Comparison of ENCODE assay signal across 13 cellular contexts in the genomic region with DNA sequence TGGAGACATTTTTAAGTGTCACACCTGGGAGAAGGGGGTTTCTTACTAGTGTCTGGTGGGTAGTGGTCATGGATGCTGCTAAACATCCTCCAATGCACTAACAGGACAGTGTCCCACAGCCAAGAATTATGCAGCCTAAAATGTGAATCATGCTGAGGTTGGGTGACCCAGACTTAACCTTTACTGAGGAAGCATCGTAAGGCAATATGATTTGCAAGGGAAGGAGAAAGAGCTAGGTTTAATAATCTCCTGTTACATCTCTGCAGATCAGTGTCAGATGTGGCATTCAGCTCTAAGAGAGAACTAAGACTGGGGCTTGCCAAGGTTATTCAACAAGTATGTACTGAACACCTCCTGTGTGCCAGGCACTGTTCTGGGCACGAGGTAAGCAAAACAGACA. TPM values are rescaled to one million over a fixed set of nuclear protein-coding genes. Genes with fewer than 3 reads are reported as not detected.
A peak's percentile ranks its signal among the peaks of the same experiment; 100 is the strongest.
DNase-seq lines count a peak whose midpoint lies in the region; ATAC-seq and TF ChIP-seq lines count a peak whose summit lies in the region.
"Had no signal": no experiment of that assay in that cellular context is flagged by ENCODE, and none has a peak within 500 bp of the region (broad histone marks: within the 10 kb centered on the region; RNA-seq: fewer than 3 reads in every experiment).

No MANE protein-coding gene starts in this region.

- H3K4me3 ChIP-seq in breast epithelium (no peak overlapping the region), PC-3 (ENCODE audit: low read length) (no peak overlapping the region), fibroblast of lung (replicated peaks in 1 of 4; ENCODE audit: control extremely low read depth in 1 of 4, insufficient read depth in 1 of 4, low read depth in 3 of 4, low read length in 4 of 4) (no peak overlapping the region), neural progenitor cell (no peak overlapping the region)
- H3K4me3 ChIP-seq in CD8-positive, alpha-beta memory T cell (ENCODE audit: low read length) = no peak overlapping the region
- H3K4me3 ChIP-seq: BLaER1, ovary, thyroid gland had no signal

- no peak overlapping the region for H3K4me3 Mint-ChIP-seq in MCF 10A (ENCODE audit: unreplicated experiment)
- H3K4me3 Mint-ChIP-seq in stimulated activated naive CD8-positive, alpha-beta T cell treated with anti-CD3 and anti-CD28 coated beads, Interleukin-15, amount 100 ng/mL, for 72 hours = no peak overlapping the region
- no peak overlapping the region for H3K4me3 Mint-ChIP-seq in neural progenitor cell
- no peak overlapping the region for H3K4me3 Mint-ChIP-seq in CD8-positive, alpha-beta memory T cell

- peak; percentile 8 for DNase-seq in MCF 10A (ENCODE audit: unreplicated experiment)
- no peak for DNase-seq in breast epithelium (ENCODE audit: low spot score in 2 of 2)
- peak; percentile 46 for DNase-seq in PC-3
- peak; percentile 11 to 77 for DNase-seq in fibroblast of lung (ENCODE audit: low read depth in 2 of 2)
- no peak for DNase-seq in stimulated activated naive CD8-positive, alpha-beta T cell treated with anti-CD3 and anti-CD28 coated beads, Interleukin-15, amount 100 ng/mL, for 72 hours
- no peak for DNase-seq in neural progenitor cell (ENCODE audit: low spot score)
- DNase-seq in cerebellar nuclear complex (lab: John Stamatoyannopoulos, UW) = no peak
- no peak for DNase-seq in CD8-positive, alpha-beta memory T cell
- DNase-seq: left colon, NCI-H2029 treated with DMSO at 0.1 percent for 48 hours, ovary, thyroid gland had no signal

- no peak overlapping the region for H3K9ac ChIP-seq in PC-3 (ENCODE audit: low read length)
- no peak overlapping the region for H3K9ac ChIP-seq in fibroblast of lung (ENCODE audit: insufficient read depth, low read length)
- no peak overlapping the region for H3K9ac ChIP-seq in neural progenitor cell
- H3K9ac ChIP-seq: BLaER1 had no signal

- H3K4me2 ChIP-seq in PC-3 (ENCODE audit: low read length) (no peak overlapping the region), fibroblast of lung (ENCODE audit: extremely low read depth, insufficient read depth, low read length) (no peak overlapping the region), neural progenitor cell (no peak overlapping the region)

- TF ChIP-seq CTCF in MCF 10A (IDR thresholded peaks at IDR 0.05; ENCODE audit: unreplicated experiment) (no peak), breast epithelium (IDR thresholded peaks at IDR 0.05) (no peak), PC-3 (conservative IDR thresholded peaks at IDR 0.05; ENCODE audit: low read depth, low read length) (no peak), fibroblast of lung (conservative IDR thresholded peaks at IDR 0.05 in 1 of 2, IDR thresholded peaks at IDR 0.05 in 1 of 2; ENCODE audit: low read depth in 1 of 2, low read length in 2 of 2) (no peak), neural progenitor cell (IDR thresholded peaks at IDR 0.05) (no peak)

- no peaks in the 10 kb centered on the region for H3K79me2 ChIP-seq in PC-3 (ENCODE audit: low read length)
- no peaks in the 10 kb centered on the region for H3K79me2 ChIP-seq in fibroblast of lung (ENCODE audit: control insufficient read depth, insufficient read depth, low read length)
- no peaks in the 10 kb centered on the region for H3K79me2 ChIP-seq in neural progenitor cell (ENCODE audit: low read depth)

- H3K9me3 ChIP-seq in breast epithelium (no peaks in the 10 kb centered on the region), PC-3 (ENCODE audit: low read length) (no peaks in the 10 kb centered on the region), fibroblast of lung (ENCODE audit: control insufficient read depth, insufficient read depth, low read depth, low read length) (no peaks in the 10 kb centered on the region), neural progenitor cell (ENCODE audit: low read depth) (no peaks in the 10 kb centered on the region)
- no peaks in the 10 kb centered on the region for H3K9me3 ChIP-seq in CD8-positive, alpha-beta memory T cell (ENCODE audit: low read length)
- H3K9me3 ChIP-seq: BLaER1, ovary, thyroid gland had no signal

- no peaks in the 10 kb centered on the region for H3K27me3 ChIP-seq in breast epithelium
- no peaks in the 10 kb centered on the region for H3K27me3 ChIP-seq in PC-3 (ENCODE audit: low read length)
- no peaks in the 10 kb centered on the region for H3K27me3 ChIP-seq in fibroblast of lung (ENCODE audit: control insufficient read depth, insufficient read depth, low read length)
- H3K27me3 ChIP-seq in neural progenitor cell = no peaks in the 10 kb centered on the region
- no peaks in the 10 kb centered on the region for H3K27me3 ChIP-seq in CD8-positive, alpha-beta memory T cell (ENCODE audit: insufficient read depth, low read length, poor library complexity, severe bottlenecking)
- H3K27me3 ChIP-seq: BLaER1, ovary, thyroid gland had no signal

- H3K27ac Mint-ChIP-seq in MCF 10A (ENCODE audit: low read depth, unreplicated experiment) (no peak overlapping the region), neural progenitor cell (no peak overlapping the region)
- no peak overlapping the region for H3K27ac Mint-ChIP-seq in stimulated activated naive CD8-positive, alpha-beta T cell treated with anti-CD3 and anti-CD28 coated beads, Interleukin-15, amount 100 ng/mL, for 72 hours
- peak overlapping the region in 1 of 8 donors; percentile 35 for H3K27ac Mint-ChIP-seq in CD8-positive, alpha-beta memory T cell

- BruUV-seq in MCF 10A (replicated peaks; lab: Mats Ljungman, UMichigan) (no TSS peak), PC-3 (replicated peaks; lab: Mats Ljungman, UMichigan) (no TSS peak)

- POLR2A ChIA-PET in MCF 10A (lab: Yijun Ruan, JAX) (no interaction called here), PC-3 (lab: Charles Lee; ENCODE audit: unreplicated experiment) (no interaction called here)
- POLR2A ChIA-PET in CD8-positive, alpha-beta memory T cell (lab: Charles Lee) = interaction anchor here (0.6 kb wide), 1 partner anchor 32 kb away, joined by 3 read pairs; a partner anchor contains a TSS

- CTCF ChIA-PET in MCF 10A (lab: Yijun Ruan, JAX) (interaction anchor here (0.5 to 8.6 kb wide), 6 partner anchors 13 to 645 kb away, joined by 3 to 106 read pairs (median 4); no protein-coding TSS in a partner anchor), PC-3 (lab: Charles Lee) (interaction anchor here (0.7 kb wide), 1 partner anchor 8 kb away, joined by 5 read pairs; no protein-coding TSS in a partner anchor)
- CTCF ChIA-PET in CD8-positive, alpha-beta memory T cell (lab: Charles Lee) = interaction anchor here (2.0 kb wide), 1 partner anchor 65 kb away, joined by 5 read pairs; no protein-coding TSS in a partner anchor

- no peaks in the 10 kb centered on the region for H3K4me1 ChIP-seq in breast epithelium
- peaks cover 16% of the 10 kb centered on the region for H3K4me1 ChIP-seq in PC-3 (ENCODE audit: insufficient read depth, low read length)
- peaks cover 4% of the 10 kb centered on the region for H3K4me1 ChIP-seq in fibroblast of lung (ENCODE audit: control insufficient read depth, extremely low read depth, insufficient read depth, low read length)
- H3K4me1 ChIP-seq in neural progenitor cell = no peaks in the 10 kb centered on the region
- no peaks in the 10 kb centered on the region for H3K4me1 ChIP-seq in CD8-positive, alpha-beta memory T cell (ENCODE audit: insufficient read depth, low read length)

- intact Hi-C loops in MCF 10A (cut with micrococcal nuclease) (loop anchor here (5.0 kb wide), 1 partner anchor 33 kb away; a partner anchor contains a TSS), breast epithelium (cut with DNase I; ENCODE audit: low total_unique reads) (loop anchor here (10.0 kb wide), 2 partner anchors 96 to 946 kb away; no protein-coding TSS in a partner anchor), PC-3 (cut with micrococcal nuclease) (loop anchor here (10.0 kb wide), 1 partner anchor 176 kb away; no protein-coding TSS in a partner anchor)

- H2AFZ ChIP-seq in PC-3 (ENCODE audit: low read length) (no peak overlapping the region), fibroblast of lung (ENCODE audit: low read length) (no peak overlapping the region), neural progenitor cell (replicated peaks) (no peak overlapping the region)

- H3K9me2 ChIP-seq in PC-3 (replicated peaks; ENCODE audit: low read length) = no peaks in the 10 kb centered on the region

- TF ChIP-seq POLR2A in breast epithelium (IDR thresholded peaks at IDR 0.05) = no peak

- H3K9me3 Mint-ChIP-seq in MCF 10A (ENCODE audit: unreplicated experiment) = no peaks in the 10 kb centered on the region
- H3K9me3 Mint-ChIP-seq in stimulated activated naive CD8-positive, alpha-beta T cell treated with anti-CD3 and anti-CD28 coated beads, Interleukin-15, amount 100 ng/mL, for 72 hours = no peaks in the 10 kb centered on the region
- no peaks in the 10 kb centered on the region for H3K9me3 Mint-ChIP-seq in neural progenitor cell
- H3K9me3 Mint-ChIP-seq in CD8-positive, alpha-beta memory T cell = no peaks in the 10 kb centered on the region

- H3K36me3 Mint-ChIP-seq in MCF 10A (ENCODE audit: insufficient read depth, unreplicated experiment) (no peaks in the 10 kb centered on the region), neural progenitor cell (no peaks in the 10 kb centered on the region)
- H3K36me3 Mint-ChIP-seq in CD8-positive, alpha-beta memory T cell = no peaks in the 10 kb centered on the region

- H3K4me1 Mint-ChIP-seq in MCF 10A (ENCODE audit: insufficient read depth, unreplicated experiment) (peaks cover 4% of the 10 kb centered on the region), neural progenitor cell (no peaks in the 10 kb centered on the region)
- peaks cover 31% of the 10 kb centered on the region for H3K4me1 Mint-ChIP-seq in stimulated activated naive CD8-positive, alpha-beta T cell treated with anti-CD3 and anti-CD28 coated beads, Interleukin-15, amount 100 ng/mL, for 72 hours
- H3K4me1 Mint-ChIP-seq in CD8-positive, alpha-beta memory T cell = no peaks in the 10 kb centered on the region

- H4K20me1 ChIP-seq in PC-3 (ENCODE audit: low read length) (no peaks in the 10 kb centered on the region), fibroblast of lung (ENCODE audit: control insufficient read depth, extremely low read depth, insufficient read depth, low read length) (no peaks in the 10 kb centered on the region), neural progenitor cell (ENCODE audit: low read depth) (no peaks in the 10 kb centered on the region)
- H4K20me1 ChIP-seq: BLaER1 had no signal

- H3K27ac ChIP-seq in breast epithelium = no peak overlapping the region
- no peak overlapping the region for H3K27ac ChIP-seq in PC-3 (ENCODE audit: low read length)
- no peak overlapping the region for H3K27ac ChIP-seq in fibroblast of lung (ENCODE audit: insufficient read depth, low read length)
- H3K27ac ChIP-seq in neural progenitor cell = no peak overlapping the region
- no peak overlapping the region for H3K27ac ChIP-seq in CD8-positive, alpha-beta memory T cell (ENCODE audit: low read depth, low read length)
- H3K27ac ChIP-seq: BLaER1, ovary, thyroid gland had no signal

- H3F3A ChIP-seq in PC-3 (ENCODE audit: low read length, unreplicated experiment) = no peaks in the 10 kb centered on the region
- no peaks in the 10 kb centered on the region for H3F3A ChIP-seq in neural progenitor cell (ENCODE audit: low read depth)

- ATAC-seq in PC-3 = peak; percentile 8; the same call in 1 of the 2 replicates
- peak; percentile 41 for ATAC-seq in stimulated activated naive CD8-positive, alpha-beta T cell treated with anti-CD3 and anti-CD28 coated beads, Interleukin-15, amount 100 ng/mL, for 72 hours
- ATAC-seq: left colon had no signal

- H3K27me3 Mint-ChIP-seq in MCF 10A (ENCODE audit: insufficient read depth, unreplicated experiment) = no peaks in the 10 kb centered on the region
- peaks cover 14% of the 10 kb centered on the region for H3K27me3 Mint-ChIP-seq in stimulated activated naive CD8-positive, alpha-beta T cell treated with anti-CD3 and anti-CD28 coated beads, Interleukin-15, amount 100 ng/mL, for 72 hours
- no peaks in the 10 kb centered on the region for H3K27me3 Mint-ChIP-seq in neural progenitor cell (ENCODE audit: insufficient read depth, low read depth)
- H3K27me3 Mint-ChIP-seq in CD8-positive, alpha-beta memory T cell = no peaks in the 10 kb centered on the region

- no peaks in the 10 kb centered on the region for H3K36me3 ChIP-seq in breast epithelium
- H3K36me3 ChIP-seq in PC-3 (ENCODE audit: low read depth, low read length) = no peaks in the 10 kb centered on the region
- H3K36me3 ChIP-seq in fibroblast of lung (ENCODE audit: control insufficient read depth, insufficient read depth, low read length) = no peaks in the 10 kb centered on the region
- H3K36me3 ChIP-seq in neural progenitor cell = no peaks in the 10 kb centered on the region
- no peaks in the 10 kb centered on the region for H3K36me3 ChIP-seq in CD8-positive, alpha-beta memory T cell (ENCODE audit: insufficient read depth, low read length)
- H3K36me3 ChIP-seq: BLaER1, ovary, thyroid gland had no signal

RNA-seq across cellular contexts. Expression of a gene that starts 13.7 kb away (rescaled TPM):
- total RNA-seq in MCF 10A (2022) (60.6 and 64.8 TPM in 2 replicates), breast epithelium (10 to 100 TPM; 41.4 to 52.1 (median 49.8) TPM), PC-3 (2014; rRNA removed) (21.4 and 23.5 TPM in 2 replicates), fibroblast of lung (46.9 and 47.3 TPM in 2 replicates), neural progenitor cell (ENCODE audit: low replicate concordance) (28.3 and 34.2 TPM in 2 replicates)
- 44.8 and 71.1 TPM in 2 replicates for polyA plus RNA-seq in fibroblast of lung
- polyA plus RNA-seq in fibroblast of lung (2012) = 30.6 and 43.5 TPM in 2 replicates
- polyA minus RNA-seq in fibroblast of lung (ENCODE audit: low replicate concordance) = 3.4 and 11.5 TPM in 2 replicates
- total RNA-seq in CD8-positive, alpha-beta memory T cell = 10 to 100 TPM; 17.4 to 19.8 TPM
- polyA plus RNA-seq in CD8-positive, alpha-beta memory T cell = 25.6 TPM

RNA-seq across cellular contexts. Expression of a gene that starts 32.0 kb away (rescaled TPM):
- total RNA-seq in MCF 10A (2022) (16.6 and 20.0 TPM in 2 replicates), breast epithelium (100 to 1,000 TPM in 2 of 3 donors, 10 to 100 TPM in 1; 70.8 to 193 (median 122) TPM), PC-3 (2014; rRNA removed) (44.5 and 46.8 TPM in 2 replicates), fibroblast of lung (22.3 and 22.6 TPM in 2 replicates), neural progenitor cell (ENCODE audit: low replicate concordance) (71.8 and 87.0 TPM in 2 replicates)
- 25.5 and 61.0 TPM in 2 replicates for polyA plus RNA-seq in fibroblast of lung
- 16.8 and 36.6 TPM in 2 replicates for polyA plus RNA-seq in fibroblast of lung (2012)
- polyA minus RNA-seq in fibroblast of lung (ENCODE audit: low replicate concordance) = 22.6 and 31.1 TPM in 2 replicates
- total RNA-seq in CD8-positive, alpha-beta memory T cell = 1 to 10 TPM; 6.0 to 7.0 TPM
- 7.0 TPM for polyA plus RNA-seq in CD8-positive, alpha-beta memory T cell

Comparison
In these comparisons a context has a peak if more than half of its experiments do, and no peak if none do; other contexts are left out.
1. DNase-seq: peak in MCF 10A (single experiment), PC-3 (single experiment) and fibroblast of lung (2 of 2); none in breast epithelium (0 of 2), stimulated activated naive CD8-positive, alpha-beta T cell treated with anti-CD3 and anti-CD28 coated beads, Interleukin-15, amount 100 ng/mL, for 72 hours (0 of 2), neural progenitor cell (single experiment), cerebellar nuclear complex (0 of 2) and CD8-positive, alpha-beta memory T cell (0 of 5).